In genomic region chr3:69330891-69331400, GRCh38 we compare ENCODE assay signal across 13 cellular contexts. TPM values are rescaled to one million over a fixed set of nuclear protein-coding genes. Genes with fewer than 3 reads are reported as not detected.
DNase-seq lines count a peak whose midpoint lies in the region; ATAC-seq lines count a peak whose summit lies in the region.
"Had no signal": no experiment of that assay in that cellular context is flagged by ENCODE, and none has a peak within 500 bp of the region (broad histone marks: within the 10 kb centered on the region; RNA-seq: fewer than 3 reads in every experiment).

No MANE protein-coding gene starts in this region.

- H3K4me1 Mint-ChIP-seq in dendritic cell treated with granulocyte-macrophage colony-stimulating factor and Interleukin-4, amounts not matched to agents 40 ng/mL and 50 ng/mL, for 4 days (ENCODE audit: low read depth): peaks cover 60% of the 10 kb centered on the region

- H3K27ac Mint-ChIP-seq in dendritic cell treated with granulocyte-macrophage colony-stimulating factor and Interleukin-4, amounts not matched to agents 40 ng/mL and 50 ng/mL, for 4 days: peak overlapping the region; percentile 99
- H3K27ac Mint-ChIP-seq: activated CD4-positive, alpha-beta T cell treated with anti-CD3 and anti-CD28 coated beads, Interleukin-2, amount 10 ng/mL, durations not matched to agents 7 days and 5 days; naive B cell had no signal

- peaks cover 28% of the 10 kb centered on the region for H3K36me3 Mint-ChIP-seq in dendritic cell treated with granulocyte-macrophage colony-stimulating factor and Interleukin-4, amounts not matched to agents 40 ng/mL and 50 ng/mL, for 4 days (ENCODE audit: low read depth)
- H3K36me3 Mint-ChIP-seq: naive B cell had no signal

- ATAC-seq in left lobe of liver (peak; percentile 75), GM18867 (IDR thresholded peaks at IDR 0.05; ENCODE audit: unreplicated experiment) (no peak)

- intact Hi-C loops in dendritic cell treated with granulocyte-macrophage colony-stimulating factor and Interleukin-4, amounts not matched to agents 40 ng/mL and 50 ng/mL, for 4 days (cut with micrococcal nuclease): loop anchor here (1.0 kb wide), 1 partner anchor 10 kb away; no protein-coding TSS in a partner anchor

- H3K9me3 Mint-ChIP-seq in dendritic cell treated with granulocyte-macrophage colony-stimulating factor and Interleukin-4, amounts not matched to agents 40 ng/mL and 50 ng/mL, for 4 days: no peaks in the 10 kb centered on the region
- H3K9me3 Mint-ChIP-seq: activated CD4-positive, alpha-beta T cell treated with anti-CD3 and anti-CD28 coated beads, Interleukin-2, amount 10 ng/mL, durations not matched to agents 7 days and 5 days had no signal

- H3K4me3 Mint-ChIP-seq in dendritic cell treated with granulocyte-macrophage colony-stimulating factor and Interleukin-4, amounts not matched to agents 40 ng/mL and 50 ng/mL, for 4 days: peak overlapping the region; percentile 14
- H3K4me3 Mint-ChIP-seq: activated CD4-positive, alpha-beta T cell treated with anti-CD3 and anti-CD28 coated beads, Interleukin-2, amount 10 ng/mL, durations not matched to agents 7 days and 5 days had no signal

- DNase-seq in CD1c-positive myeloid dendritic cell (ENCODE audit: extremely low spot score) (peak; percentile 96), left lobe of liver (ENCODE audit: low spot score) (no peak), putamen (ENCODE audit: low spot score) (peak; percentile 75), NCI-H526 (lab: John Stamatoyannopoulos, UW) (no peak), NCI-H1417 treated with DMSO at 0.1 percent for 48 hours (lab: John Stamatoyannopoulos, UW) (no peak), retina (no peak)
- DNase-seq: activated CD4-positive, alpha-beta T cell treated with anti-CD3 and anti-CD28 coated beads, Interleukin-2, amount 10 ng/mL, durations not matched to agents 7 days and 5 days; naive B cell; NCI-H1694 treated with DMSO at 0.1 percent for 48 hours; NCI-H774; SHP77 had no signal

- no peaks in the 10 kb centered on the region for H3K27me3 Mint-ChIP-seq in dendritic cell treated with granulocyte-macrophage colony-stimulating factor and Interleukin-4, amounts not matched to agents 40 ng/mL and 50 ng/mL, for 4 days
- H3K27me3 Mint-ChIP-seq: activated CD4-positive, alpha-beta T cell treated with anti-CD3 and anti-CD28 coated beads, Interleukin-2, amount 10 ng/mL, durations not matched to agents 7 days and 5 days; naive B cell had no signal

RNA-seq across cellular contexts. Expression of gene FRMD4B, which starts 54.9 kb away (rescaled TPM):
- 12.8 TPM for total RNA-seq in left lobe of liver

Comparison
In these comparisons a context has a peak if more than half of its experiments do, and no peak if none do; other contexts are left out.
1. DNase-seq: peak in CD1c-positive myeloid dendritic cell (single experiment) and putamen (single experiment); none in left lobe of liver (single experiment), NCI-H526 (0 of 2), NCI-H1417 treated with DMSO at 0.1 percent for 48 hours (single experiment) and retina (single experiment).